ENCODE assay signal across 16 cellular contexts in genomic region chr1:55913565-55913964, GRCh38.
"Had no signal": no experiment of that assay in that cellular context is flagged by ENCODE, and none has a peak within 500 bp of the region (broad histone marks: within the 10 kb centered on the region; RNA-seq: fewer than 3 reads in every experiment).

No MANE protein-coding gene starts in this region.

- ATAC-seq: foreskin keratinocyte, gastroesophageal sphincter, heart right ventricle, left cardiac atrium, left lung, left ventricle myocardium superior, lower lobe of right lung had no signal

- DNase-seq: dermis blood vessel endothelial cell; dorsolateral prefrontal cortex; effector CD4-positive, alpha-beta T cell; effector memory CD4-positive, alpha-beta T cell; foreskin keratinocyte; head of caudate nucleus; heart right ventricle; hippocampal formation; left cardiac atrium; left ventricle myocardium superior; lower lobe of right lung; midbrain had no signal

- H3K9me3 ChIP-seq: esophagus muscularis mucosa, gastroesophageal sphincter, heart right ventricle, lower lobe of right lung had no signal

- H3K4me3 ChIP-seq: coronary artery, dorsolateral prefrontal cortex, esophagus muscularis mucosa, gastroesophageal sphincter, heart right ventricle, left lung, lower lobe of right lung had no signal

- H3K27ac ChIP-seq: coronary artery, dorsolateral prefrontal cortex, esophagus muscularis mucosa, foreskin keratinocyte, gastroesophageal sphincter, heart right ventricle, left lung, lower lobe of right lung had no signal

- H3K36me3 ChIP-seq: esophagus muscularis mucosa, gastroesophageal sphincter, heart right ventricle, left lung, lower lobe of right lung had no signal

- H3K4me1 ChIP-seq: foreskin keratinocyte, left lung, lower lobe of right lung had no signal

- H3K27me3 ChIP-seq: esophagus muscularis mucosa, foreskin keratinocyte, gastroesophageal sphincter, heart right ventricle, left lung had no signal
